8 cellular contexts compared by ENCODE assay signal in the genomic region with DNA sequence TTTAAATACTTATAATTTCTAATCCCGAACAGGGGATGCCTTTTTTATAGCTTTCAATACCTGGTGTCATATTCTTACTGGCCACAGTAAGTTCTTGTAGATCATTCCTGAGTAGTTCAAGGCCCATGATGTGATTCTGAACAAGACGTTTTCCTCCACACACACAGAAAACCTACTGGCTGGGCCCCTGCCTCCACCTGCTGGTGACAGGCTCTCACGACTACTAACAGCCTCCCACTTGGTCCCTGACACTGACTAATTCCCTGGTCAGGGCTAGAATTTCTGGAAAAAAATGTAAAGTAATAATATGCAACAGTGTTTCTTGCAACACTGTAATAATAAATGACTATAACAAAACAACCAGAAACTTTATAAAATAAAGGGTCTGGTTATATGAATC. TPM values are rescaled to one million over a fixed set of nuclear protein-coding genes. Genes with fewer than 3 reads are reported as not detected.
DNase-seq lines count a peak whose midpoint lies in the region; ATAC-seq and TF ChIP-seq lines count a peak whose summit lies in the region.

No MANE protein-coding gene starts in this region.

- no peaks in the 10 kb centered on the region for H3K9me3 ChIP-seq in MM.1S (replicated peaks; ENCODE audit: insufficient read depth, low read length)
- H3K9me3 ChIP-seq in tibial nerve, result no peaks in the 10 kb centered on the region

- no peak for TF ChIP-seq POLR2A in tibial nerve (IDR thresholded peaks at IDR 0.05)

- no peak for TF ChIP-seq EP300 in tibial nerve (IDR thresholded peaks at IDR 0.05)

- CTCF ChIA-PET in T-cell (lab: Charles Lee), result interaction anchor here (1.1 to 2.8 kb wide), 4 partner anchors 291 to 534 kb away, joined by 6 to 37 read pairs (median 14); no protein-coding TSS in a partner anchor

- no peaks in the 10 kb centered on the region for H3K9me3 Mint-ChIP-seq in T-cell
- H3K9me3 Mint-ChIP-seq in endothelial cell (ENCODE audit: unreplicated experiment), result no peaks in the 10 kb centered on the region

- no peaks in the 10 kb centered on the region for H3K27me3 Mint-ChIP-seq in T-cell
- no peaks in the 10 kb centered on the region for H3K27me3 Mint-ChIP-seq in endothelial cell (ENCODE audit: unreplicated experiment)

- DNase-seq in AG20443 (ENCODE audit: low spot score), result peak; percentile 92
- peak; percentile 75 for DNase-seq in MM.1S
- peak in 16 of 34 experiments; percentile 7 to 40 (median 18) for DNase-seq in T-cell
- peak; percentile 70 for DNase-seq in endothelial cell (ENCODE audit: low spot score)
- peak; percentile 72 for DNase-seq in medulla oblongata (ENCODE audit: extremely low spot score)
- DNase-seq in tibial nerve (ENCODE audit: low spot score in 2 of 2), result peak in 1 of 2 donors; percentile 58

- no peaks in the 10 kb centered on the region for H3K79me2 ChIP-seq in MM.1S (ENCODE audit: low read length)

- H3K4me1 ChIP-seq in MM.1S (ENCODE audit: low read length) (peaks cover 5% of the 10 kb centered on the region), tibial nerve (peaks cover 0 to 8% (median 0%) of the 10 kb centered on the region in 4 donors)

- ATAC-seq in GM18511 (IDR thresholded peaks at IDR 0.05; ENCODE audit: unreplicated experiment) (peak; percentile 71), T-cell (replicated peaks in 1 of 4) (peak in 3 of 4 experiments; percentile 43 to 71 (median 56)), HG03045 (IDR thresholded peaks at IDR 0.05; ENCODE audit: unreplicated experiment) (no peak)

- 0 out of 2 replicates have a peak overlapping the region, but pooled peaks have one; percentile 9 for H2AFZ ChIP-seq in MM.1S (ENCODE audit: low read length)

- H3K36me3 ChIP-seq in MM.1S (replicated peaks; ENCODE audit: insufficient read depth, low read length) (no peaks in the 10 kb centered on the region), tibial nerve (peaks cover 0 to 72% (median 6%) of the 10 kb centered on the region in 3 donors)

- peaks cover 13% of the 10 kb centered on the region for H3F3A ChIP-seq in MM.1S (ENCODE audit: insufficient read depth, low read length)

- H3K4me3 Mint-ChIP-seq in T-cell (no peak overlapping the region), endothelial cell (ENCODE audit: unreplicated experiment) (no peak overlapping the region)

- H3K4me2 ChIP-seq in MM.1S (ENCODE audit: low read depth, low read length), result peak overlapping the region; percentile 4; the same call in 1 of the 2 replicates

- POLR2A ChIA-PET in T-cell (lab: Charles Lee), result interaction anchor here in 1 of 2 donors (0.7 kb wide), 1 partner anchor 191 kb away, joined by 3 read pairs; no protein-coding TSS in a partner anchor

- peak; percentile 92 for TF ChIP-seq CTCF in MM.1S (IDR thresholded peaks at IDR 0.05; ENCODE audit: low read length)
- peak; percentile 14 for TF ChIP-seq CTCF in endothelial cell (IDR thresholded peaks at IDR 0.05; ENCODE audit: unreplicated experiment)
- TF ChIP-seq CTCF in tibial nerve (IDR thresholded peaks at IDR 0.05), result peak; percentile 45 to 65 (median 56)

- no peak overlapping the region for H3K27ac Mint-ChIP-seq in T-cell
- H3K27ac Mint-ChIP-seq in endothelial cell (ENCODE audit: unreplicated experiment), result no peak overlapping the region

- H3K36me3 Mint-ChIP-seq in T-cell (peaks cover 15% of the 10 kb centered on the region), endothelial cell (ENCODE audit: low read depth, unreplicated experiment) (peaks cover 10% of the 10 kb centered on the region)

- no peak overlapping the region for H3K4me3 ChIP-seq in MM.1S (ENCODE audit: low read length)
- no peak overlapping the region for H3K4me3 ChIP-seq in tibial nerve

- H3K9ac ChIP-seq in MM.1S (ENCODE audit: low read length), result no peak overlapping the region

- H3K27ac ChIP-seq in MM.1S (ENCODE audit: low read length), result peak overlapping the region; percentile 17; the same call in 1 of the 2 replicates
- H3K27ac ChIP-seq in tibial nerve, result no peak overlapping the region

- no peaks in the 10 kb centered on the region for H4K20me1 ChIP-seq in MM.1S (ENCODE audit: insufficient read depth, low read length)

- H3K4me1 Mint-ChIP-seq in T-cell (peaks cover 6 to 10% (median 7%) of the 10 kb centered on the region in 3 donors), endothelial cell (ENCODE audit: unreplicated experiment) (peaks cover 2% of the 10 kb centered on the region)

- no peaks in the 10 kb centered on the region for H3K9me2 ChIP-seq in MM.1S (replicated peaks; ENCODE audit: insufficient read depth, low read length)

- no peaks in the 10 kb centered on the region for H3K27me3 ChIP-seq in MM.1S (replicated peaks; ENCODE audit: insufficient read depth, low read length)
- no peaks in the 10 kb centered on the region for H3K27me3 ChIP-seq in tibial nerve

- WGBS in tibial nerve, 2 donors, result 9 to 11% methylated on average over 3 of the region's 3 CpGs

RNA-seq across cellular contexts. Expression of gene RIPK4, which starts 50.4 kb away (rescaled TPM):
- total RNA-seq in T-cell (1 to 10 TPM in 2 of 5 donors, under 1 TPM in 3; 0.30 to 2.1 (median 0.63) TPM), endothelial cell (ENCODE audit: unreplicated experiment) (9.6 TPM), tibial nerve (1 to 10 TPM in 3 of 4 donors, under 1 TPM in 1; 0.66 to 1.6 (median 1.2) TPM)

Comparison
In these comparisons a context has a peak if more than half of its experiments do, and no peak if none do; other contexts are left out.
1. CTCF ChIP-seq: peak in every context shown above with its lines; median percentile 92 in MM.1S; 56 in tibial nerve; 14 in endothelial cell.